23 cellular contexts compared by ENCODE assay signal in genomic region chr5:96493189-96493790, GRCh38.
"Had no signal": no experiment of that assay in that cellular context is flagged by ENCODE, and none has a peak within 500 bp of the region (broad histone marks: within the 10 kb centered on the region; RNA-seq: fewer than 3 reads in every experiment).

No MANE protein-coding gene starts in this region.

- H3K9me3 Mint-ChIP-seq: activated CD8-positive, alpha-beta T cell treated with anti-CD3 and anti-CD28 coated beads for 36 hours; activated T-helper 2 cell treated with anti-CD3 and anti-CD28 coated beads, Interferon-gamma antibody, Interleukin-2, Interleukin-4, amounts not matched to agents 10 μg/mL and 5 μg/mL and 100 μg/mL, durations not matched to agents 14 hours and 24 hours and 36 hours; memory B cell; neural crest cell; T-helper 2 cell treated with Interferon-gamma antibody and Interleukin-4, amounts not matched to agents 5 μg/mL and 100 μg/mL, for 36 hours had no signal

- H3K27ac ChIP-seq: heart right ventricle, transverse colon had no signal

- H3K27ac Mint-ChIP-seq: activated B cell treated with CpG ODN at 0.5 μM for 24 hours; activated CD8-positive, alpha-beta T cell treated with anti-CD3 and anti-CD28 coated beads for 36 hours; activated naive CD4-positive, alpha-beta T cell treated with anti-CD3 and anti-CD28 coated beads, Interleukin-2, amount 50 U/mL, for 24 hours; activated naive CD8-positive, alpha-beta T cell treated with anti-CD3 and anti-CD28 coated beads, Interleukin-2, amount 50 U/mL, for 24 hours; activated T-helper 2 cell treated with anti-CD3 and anti-CD28 coated beads, Interferon-gamma antibody, Interleukin-2, Interleukin-4, amounts not matched to agents 10 μg/mL and 5 μg/mL and 100 μg/mL, durations not matched to agents 14 hours and 24 hours and 36 hours; effector memory CD8-positive, alpha-beta T cell; memory B cell; naive thymus-derived CD4-positive, alpha-beta T cell; T-helper 2 cell treated with Interferon-gamma antibody and Interleukin-4, amounts not matched to agents 5 μg/mL and 100 μg/mL, for 36 hours had no signal

- H3K4me1 Mint-ChIP-seq: activated B cell treated with CpG ODN at 0.5 μM for 24 hours; activated naive CD4-positive, alpha-beta T cell treated with anti-CD3 and anti-CD28 coated beads, Interleukin-2, amount 50 U/mL, for 24 hours; activated naive CD8-positive, alpha-beta T cell treated with anti-CD3 and anti-CD28 coated beads, Interleukin-2, amount 50 U/mL, for 24 hours; memory B cell; naive thymus-derived CD4-positive, alpha-beta T cell; neural crest cell had no signal

- ATAC-seq: activated CD8-positive, alpha-beta T cell treated with anti-CD3 and anti-CD28 coated beads for 36 hours; activated naive CD8-positive, alpha-beta T cell treated with anti-CD3 and anti-CD28 coated beads, Interleukin-2, amount 50 U/mL, for 24 hours; effector memory CD8-positive, alpha-beta T cell; heart right ventricle; naive thymus-derived CD4-positive, alpha-beta T cell; right cardiac atrium had no signal

- H3K27me3 ChIP-seq: heart right ventricle, transverse colon had no signal

- H3K4me3 Mint-ChIP-seq: activated B cell treated with CpG ODN at 0.5 μM for 24 hours; activated CD8-positive, alpha-beta T cell treated with anti-CD3 and anti-CD28 coated beads for 36 hours; activated naive CD4-positive, alpha-beta T cell treated with anti-CD3 and anti-CD28 coated beads, Interleukin-2, amount 50 U/mL, for 24 hours; activated naive CD8-positive, alpha-beta T cell treated with anti-CD3 and anti-CD28 coated beads, Interleukin-2, amount 50 U/mL, for 24 hours; effector memory CD8-positive, alpha-beta T cell; memory B cell; naive thymus-derived CD4-positive, alpha-beta T cell; neural crest cell; T-helper 2 cell treated with Interferon-gamma antibody and Interleukin-4, amounts not matched to agents 5 μg/mL and 100 μg/mL, for 36 hours had no signal

- H3K36me3 ChIP-seq: heart right ventricle, transverse colon had no signal

- H3K27me3 Mint-ChIP-seq: activated naive CD8-positive, alpha-beta T cell treated with anti-CD3 and anti-CD28 coated beads, Interleukin-2, amount 50 U/mL, for 24 hours; memory B cell had no signal

- H3K36me3 Mint-ChIP-seq: activated naive CD4-positive, alpha-beta T cell treated with anti-CD3 and anti-CD28 coated beads, Interleukin-2, amount 50 U/mL, for 24 hours; memory B cell; naive thymus-derived CD4-positive, alpha-beta T cell had no signal

- H3K9me3 ChIP-seq: transverse colon had no signal

- H3K4me1 ChIP-seq: heart right ventricle, transverse colon had no signal

- H3K4me3 ChIP-seq: heart right ventricle, transverse colon had no signal

- DNase-seq: activated B cell treated with CpG ODN at 0.5 μM for 24 hours; activated CD4-positive, alpha-beta T cell treated with anti-CD3 and anti-CD28 coated beads, Interleukin-2, amount 50 U/mL, for 1 hour; activated CD8-positive, alpha-beta T cell treated with anti-CD3 and anti-CD28 coated beads for 36 hours; activated naive CD8-positive, alpha-beta T cell treated with anti-CD3 and anti-CD28 coated beads, Interleukin-2, amount 50 U/mL, for 24 hours; activated T-cell treated with anti-CD3 and anti-CD28 coated beads, Interleukin-2, amount 50 U/mL, for 48 hours; amygdala; caudate nucleus; cortex of kidney; effector memory CD8-positive, alpha-beta T cell; heart right ventricle; midbrain; naive thymus-derived CD4-positive, alpha-beta T cell; posterior cingulate gyrus; right cardiac atrium; stimulated activated CD4-positive, alpha-beta T cell treated with anti-CD3 and anti-CD28 coated beads, Interleukin-15, amount 100 ng/mL, for 24 hours; stimulated activated CD4-positive, alpha-beta T cell treated with anti-CD3 and anti-CD28 coated beads, Interleukin-2, amount 100 ng/mL, for 24 hours; stimulated activated naive CD4-positive, alpha-beta T cell; transverse colon had no signal
